Comparison of ENCODE assay signal across 16 cellular contexts in the genomic region with DNA sequence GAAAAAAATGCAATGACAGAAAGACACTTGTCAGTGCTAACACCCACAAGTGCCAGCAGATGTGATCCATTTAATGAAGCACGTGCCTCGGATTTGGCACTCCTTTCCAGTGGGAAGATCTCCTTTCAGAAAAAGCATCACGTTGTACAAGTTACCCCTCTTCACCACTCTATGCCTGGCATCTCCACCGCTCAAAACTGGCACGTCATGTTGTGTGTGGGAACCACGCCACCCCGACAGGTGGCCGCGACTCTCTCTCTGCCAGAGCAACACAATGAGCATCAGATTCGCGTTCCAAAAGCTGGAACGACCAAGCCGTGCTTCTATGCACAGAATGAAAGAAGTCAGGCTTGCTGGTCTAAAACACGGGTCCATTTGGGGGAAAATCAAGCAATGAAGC. TPM values are rescaled to one million over a fixed set of nuclear protein-coding genes. Genes with fewer than 3 reads are reported as not detected.
DNase-seq lines count a peak whose midpoint lies in the region; ATAC-seq and TF ChIP-seq lines count a peak whose summit lies in the region.
"Had no signal": no experiment of that assay in that cellular context is flagged by ENCODE, and none has a peak within 500 bp of the region (broad histone marks: within the 10 kb centered on the region; RNA-seq: fewer than 3 reads in every experiment).

No MANE protein-coding gene starts in this region.

- H2AFZ ChIP-seq in mammary epithelial cell (ENCODE audit: low read depth, low read length) = no peak overlapping the region

- BruUV-seq in mammary epithelial cell (replicated peaks; lab: Mats Ljungman, UMichigan) = no TSS peak

- H4K20me1 ChIP-seq in mammary epithelial cell (ENCODE audit: insufficient read depth, low read length) = no peaks in the 10 kb centered on the region

- no peak overlapping the region for H3K27ac Mint-ChIP-seq in activated T-helper 1 cell treated with anti-CD3 and anti-CD28 coated beads, Interleukin-12 subunit alpha, Interleukin-12 subunit beta, Interleukin-2, Interleukin-4 antibody, amounts not matched to agents 30 ng/mL and 10 ng/mL and 1 ng/mL, durations not matched to agents 14 hours and 24 hours and 36 hours
- H3K27ac Mint-ChIP-seq: activated naive CD8-positive, alpha-beta T cell treated with anti-CD3 and anti-CD28 coated beads, Interleukin-2, amount 10 ng/mL, durations not matched to agents 7 days and 5 days had no signal

- no peak for ATAC-seq in HG02642 (IDR thresholded peaks at IDR 0.05; ENCODE audit: poor library complexity, unreplicated experiment)
- no peak for ATAC-seq in GM18519 (IDR thresholded peaks at IDR 0.05; ENCODE audit: low FRiP score, unreplicated experiment)
- ATAC-seq: activated CD4-positive, CD25-positive, alpha-beta regulatory T cell treated with anti-CD3 and anti-CD28 coated beads, Interleukin-2, amount 50 U/mL, for 24 hours had no signal

- no peaks in the 10 kb centered on the region for H3K27me3 Mint-ChIP-seq in activated T-helper 1 cell treated with anti-CD3 and anti-CD28 coated beads, Interleukin-12 subunit alpha, Interleukin-12 subunit beta, Interleukin-2, Interleukin-4 antibody, amounts not matched to agents 30 ng/mL and 10 ng/mL and 1 ng/mL, durations not matched to agents 14 hours and 24 hours and 36 hours (ENCODE audit: insufficient read depth)
- H3K27me3 Mint-ChIP-seq: activated naive CD8-positive, alpha-beta T cell treated with anti-CD3 and anti-CD28 coated beads, Interleukin-2, amount 10 ng/mL, durations not matched to agents 7 days and 5 days; central memory CD8-positive, alpha-beta T cell had no signal

- H3K27me3 ChIP-seq in skeletal muscle satellite cell (ENCODE audit: control insufficient read depth, insufficient read depth, low read length) = no peaks in the 10 kb centered on the region
- no peaks in the 10 kb centered on the region for H3K27me3 ChIP-seq in mammary epithelial cell (ENCODE audit: insufficient read depth, low read length)
- H3K27me3 ChIP-seq: right atrium auricular region, testis had no signal

- 89% methylated on average over 14 of the region's 14 CpGs for WGBS in mammary epithelial cell (ENCODE audit: low coverage, missing lambda C conversion rate)

- CTCF ChIA-PET in mammary epithelial cell (lab: Charles Lee; ENCODE audit: low non-redundant PET) = no interaction called here

- H3K27ac ChIP-seq in mammary epithelial cell (ENCODE audit: insufficient read depth, low read depth, low read length) = no peak overlapping the region
- H3K27ac ChIP-seq: KMS-11, right atrium auricular region, testis had no signal

- H3K4me1 Mint-ChIP-seq in activated T-helper 1 cell treated with anti-CD3 and anti-CD28 coated beads, Interleukin-12 subunit alpha, Interleukin-12 subunit beta, Interleukin-2, Interleukin-4 antibody, amounts not matched to agents 30 ng/mL and 10 ng/mL and 1 ng/mL, durations not matched to agents 14 hours and 24 hours and 36 hours (ENCODE audit: low read depth) = no peaks in the 10 kb centered on the region
- H3K4me1 Mint-ChIP-seq: central memory CD8-positive, alpha-beta T cell had no signal

- H3K9ac ChIP-seq in skeletal muscle satellite cell (ENCODE audit: low read depth, low read length) = no peak overlapping the region
- no peak overlapping the region for H3K9ac ChIP-seq in mammary epithelial cell (ENCODE audit: insufficient read depth, low read length)
- H3K9ac ChIP-seq: KMS-11 had no signal

- peaks cover 23% of the 10 kb centered on the region for H3K36me3 Mint-ChIP-seq in activated T-helper 1 cell treated with anti-CD3 and anti-CD28 coated beads, Interleukin-12 subunit alpha, Interleukin-12 subunit beta, Interleukin-2, Interleukin-4 antibody, amounts not matched to agents 30 ng/mL and 10 ng/mL and 1 ng/mL, durations not matched to agents 14 hours and 24 hours and 36 hours (ENCODE audit: low read depth)

- H3K36me3 ChIP-seq in skeletal muscle satellite cell (ENCODE audit: insufficient read depth, low read length) = no peaks in the 10 kb centered on the region
- H3K36me3 ChIP-seq in mammary epithelial cell (ENCODE audit: insufficient read depth, low read length) = no peaks in the 10 kb centered on the region
- H3K36me3 ChIP-seq: right atrium auricular region had no signal

- H3K4me3 Mint-ChIP-seq in activated T-helper 1 cell treated with anti-CD3 and anti-CD28 coated beads, Interleukin-12 subunit alpha, Interleukin-12 subunit beta, Interleukin-2, Interleukin-4 antibody, amounts not matched to agents 30 ng/mL and 10 ng/mL and 1 ng/mL, durations not matched to agents 14 hours and 24 hours and 36 hours = no peak overlapping the region
- H3K4me3 Mint-ChIP-seq: activated naive CD8-positive, alpha-beta T cell treated with anti-CD3 and anti-CD28 coated beads, Interleukin-2, amount 10 ng/mL, durations not matched to agents 7 days and 5 days; central memory CD8-positive, alpha-beta T cell had no signal

- H3K79me2 ChIP-seq in mammary epithelial cell (ENCODE audit: insufficient read depth, low read length) = no peaks in the 10 kb centered on the region

- no peak overlapping the region for H3K4me3 ChIP-seq in skeletal muscle satellite cell (ENCODE audit: low read length)
- H3K4me3 ChIP-seq in mammary epithelial cell (replicated peaks in 1 of 3; ENCODE audit: insufficient read depth in 1 of 3, low read depth in 2 of 3, low read length in 3 of 3) = no peak overlapping the region
- H3K4me3 ChIP-seq: right atrium auricular region, testis had no signal

- intact Hi-C loops in mammary epithelial cell (cut with micrococcal nuclease) = no loop called here
- intact Hi-C loops in activated T-helper 1 cell treated with anti-CD3 and anti-CD28 coated beads, Interleukin-12 subunit alpha, Interleukin-12 subunit beta, Interleukin-2, Interleukin-4 antibody, amounts not matched to agents 30 ng/mL and 10 ng/mL and 1 ng/mL, durations not matched to agents 14 hours and 24 hours and 36 hours (cut with micrococcal nuclease) = no loop called here

- H3K4me1 ChIP-seq in skeletal muscle satellite cell (ENCODE audit: control insufficient read depth, insufficient read depth, low read length) (no peaks in the 10 kb centered on the region), mammary epithelial cell (ENCODE audit: insufficient read depth, low read length) (no peaks in the 10 kb centered on the region)
- H3K4me1 ChIP-seq: right atrium auricular region, testis had no signal

- DNase-seq in NCI-H1694 treated with DMSO at 0.1 percent for 48 hours (lab: John Stamatoyannopoulos, UW) (peak; percentile 97), NCI-H446 treated with DMSO at 0.1 percent for 48 hours (lab: John Stamatoyannopoulos, UW) (peak; percentile 94), globus pallidus (ENCODE audit: low spot score) (peak; percentile 94), mammary epithelial cell (no peak)
- no peak for DNase-seq in activated T-helper 1 cell treated with anti-CD3 and anti-CD28 coated beads, Interleukin-12 subunit alpha, Interleukin-12 subunit beta, Interleukin-2, Interleukin-4 antibody, amounts not matched to agents 30 ng/mL and 10 ng/mL and 1 ng/mL, durations not matched to agents 14 hours and 24 hours and 36 hours (ENCODE audit: low spot score)
- DNase-seq: activated naive CD8-positive, alpha-beta T cell treated with anti-CD3 and anti-CD28 coated beads, Interleukin-2, amount 10 ng/mL, durations not matched to agents 7 days and 5 days; SHP77; stimulated activated CD4-positive, alpha-beta T cell treated with anti-CD3 and anti-CD28 coated beads, Interleukin-1b, Interleukin-23, amount 100 ng/mL, for 48 hours; testis had no signal

- no peak for TF ChIP-seq CTCF in mammary epithelial cell (conservative IDR thresholded peaks at IDR 0.05 in 1 of 2, IDR thresholded peaks at IDR 0.05 in 1 of 2; ENCODE audit: extremely low read depth in 1 of 2, insufficient read depth in 1 of 2, low read depth in 1 of 2, low read length in 2 of 2)

- H3K4me2 ChIP-seq in skeletal muscle satellite cell (ENCODE audit: low read length) (peak overlapping the region; percentile 5), mammary epithelial cell (ENCODE audit: insufficient read depth, low read depth, low read length) (no peak overlapping the region)
- H3K4me2 ChIP-seq: KMS-11 had no signal

- no peaks in the 10 kb centered on the region for H3K9me3 Mint-ChIP-seq in activated T-helper 1 cell treated with anti-CD3 and anti-CD28 coated beads, Interleukin-12 subunit alpha, Interleukin-12 subunit beta, Interleukin-2, Interleukin-4 antibody, amounts not matched to agents 30 ng/mL and 10 ng/mL and 1 ng/mL, durations not matched to agents 14 hours and 24 hours and 36 hours
- H3K9me3 Mint-ChIP-seq: activated naive CD8-positive, alpha-beta T cell treated with anti-CD3 and anti-CD28 coated beads, Interleukin-2, amount 10 ng/mL, durations not matched to agents 7 days and 5 days; central memory CD8-positive, alpha-beta T cell had no signal

- dilution Hi-C loops in mammary epithelial cell (cut with HindIII; ENCODE audit: low sequenced_read_pairs) = no loop called here

- H3K9me3 ChIP-seq in skeletal muscle satellite cell (replicated peaks; ENCODE audit: low read length) (no peaks in the 10 kb centered on the region), mammary epithelial cell (replicated peaks; ENCODE audit: insufficient read depth, low read length) (no peaks in the 10 kb centered on the region)
- H3K9me3 ChIP-seq: right atrium auricular region, testis had no signal

- in situ Hi-C loops in mammary epithelial cell (cut with MboI; ENCODE audit: low sequenced_read_pairs in 2 of 2) = no loop called here

RNA-seq across cellular contexts. Expression of a gene that starts 24.3 kb away (rescaled TPM):
- total RNA-seq in skeletal muscle satellite cell (2012; rRNA removed) = 7.2 and 9.9 TPM in 2 replicates
- 1 to 10 TPM; 4.2 to 7.5 TPM for total RNA-seq in mammary epithelial cell
- 5.8 TPM for polyA plus RNA-seq in mammary epithelial cell
- polyA minus RNA-seq in mammary epithelial cell = 14.1 TPM
- 19.2 and 21.2 TPM in 2 replicates for total RNA-seq in activated T-helper 1 cell treated with anti-CD3 and anti-CD28 coated beads, Interleukin-12 subunit alpha, Interleukin-12 subunit beta, Interleukin-2, Interleukin-4 antibody, amounts not matched to agents 30 ng/mL and 10 ng/mL and 1 ng/mL, durations not matched to agents 14 hours and 24 hours and 36 hours

Comparison
In these comparisons a context has a peak if more than half of its experiments do, and no peak if none do; other contexts are left out.
1. DNase-seq: peak in NCI-H1694 treated with DMSO at 0.1 percent for 48 hours (single experiment), NCI-H446 treated with DMSO at 0.1 percent for 48 hours (single experiment) and globus pallidus (single experiment); none in mammary epithelial cell (single experiment) and activated T-helper 1 cell treated with anti-CD3 and anti-CD28 coated beads, Interleukin-12 subunit alpha, Interleukin-12 subunit beta, Interleukin-2, Interleukin-4 antibody, amounts not matched to agents 30 ng/mL and 10 ng/mL and 1 ng/mL, durations not matched to agents 14 hours and 24 hours and 36 hours (single experiment).